ENCODE assay signal across 9 cellular contexts in genomic region chr11:32586576-32587190, GRCh38. TPM values are rescaled to one million over a fixed set of nuclear protein-coding genes. Genes with fewer than 3 reads are reported as not detected.
DNase-seq lines count a peak whose midpoint lies in the region; ATAC-seq and TF ChIP-seq lines count a peak whose summit lies in the region.
"Had no signal": no experiment of that assay in that cellular context is flagged by ENCODE, and none has a peak within 500 bp of the region (broad histone marks: within the 10 kb centered on the region; RNA-seq: fewer than 3 reads in every experiment).

No MANE protein-coding gene starts in this region.

- H3K9me3 ChIP-seq in ovary (no peaks in the 10 kb centered on the region), prostate gland (no peaks in the 10 kb centered on the region), lower lobe of right lung (no peaks in the 10 kb centered on the region)

- intact Hi-C loops in ovary (cut with DNase I) (loop anchor here (10.0 kb wide), 1 partner anchor 152 kb away; the partner anchor contains the start of gene WT1 (in 4 of the 4)), prostate gland (cut with DNase I) (loop anchor here (10.0 kb wide), 1 partner anchor 308 kb away; the partner anchor contains the start of gene QSER1), lower lobe of right lung (cut with DNase I) (no loop called here)

- no peaks in the 10 kb centered on the region for H3K27me3 ChIP-seq in ovary
- no peaks in the 10 kb centered on the region for H3K27me3 ChIP-seq in prostate gland (replicated peaks; ENCODE audit: insufficient read depth)
- no peaks in the 10 kb centered on the region for H3K27me3 ChIP-seq in lower lobe of right lung (ENCODE audit: low read depth)

- TF ChIP-seq CTCF in omental fat pad (IDR thresholded peaks at IDR 0.05) (no peak), ovary (IDR thresholded peaks at IDR 0.05) (no peak), prostate gland (IDR thresholded peaks at IDR 0.05) (no peak), lower lobe of right lung (IDR thresholded peaks at IDR 0.05) (no peak)

- no peak overlapping the region for H3K27ac ChIP-seq in ovary
- no peak overlapping the region for H3K27ac ChIP-seq in prostate gland
- no peak overlapping the region for H3K27ac ChIP-seq in lower lobe of right lung

- WGBS in ovary, 3 donors: 58 to 76% (median 67%) methylated on average over 4 of the region's 4 CpGs
- 66% methylated on average over 4 of the region's 4 CpGs for WGBS in prostate gland

- H3K36me3 ChIP-seq in ovary (no peaks in the 10 kb centered on the region), prostate gland (peaks cover 3 to 5% of the 10 kb centered on the region in 2 donors), lower lobe of right lung (peaks cover 36% of the 10 kb centered on the region)

- TF ChIP-seq POLR2A in ovary (IDR thresholded peaks at IDR 0.05): no peak
- TF ChIP-seq POLR2A in prostate gland (IDR thresholded peaks at IDR 0.05): no peak

- H3K4me1 ChIP-seq in ovary (ENCODE audit: insufficient read depth): no peaks in the 10 kb centered on the region
- H3K4me1 ChIP-seq in prostate gland (replicated peaks): no peaks in the 10 kb centered on the region
- peaks cover 35% of the 10 kb centered on the region for H3K4me1 ChIP-seq in lower lobe of right lung

- TF ChIP-seq EP300 in ovary (IDR thresholded peaks at IDR 0.05): no peak

- H3K4me3 ChIP-seq in ovary (no peak overlapping the region), prostate gland (no peak overlapping the region), lower lobe of right lung (no peak overlapping the region)

- peak; percentile 20 for DNase-seq in activated CD4-positive, alpha-beta T cell treated with anti-CD3 and anti-CD28 coated beads for 48 hours
- DNase-seq in activated CD4-positive, alpha-beta T cell treated with anti-CD3 and anti-CD28 coated beads for 4 hours: no peak
- DNase-seq in LHCN-M2 (ENCODE audit: low read depth): peak; percentile 33
- DNase-seq in astrocyte of the hippocampus (ENCODE audit: low read depth, low spot score): peak; percentile 21
- DNase-seq in omental fat pad (ENCODE audit: low spot score): no peak
- no peak for DNase-seq in ovary
- DNase-seq in prostate gland (ENCODE audit: low spot score): no peak
- no peak for DNase-seq in lower lobe of right lung
- DNase-seq: NCI-H187 treated with DMSO at 0.1 percent for 48 hours had no signal

- peak; percentile 38 for ATAC-seq in omental fat pad (ENCODE audit: low FRiP score)
- no peak for ATAC-seq in lower lobe of right lung

RNA-seq across cellular contexts. Expression of gene EIF3M, which starts 3.1 kb away (rescaled TPM):
- total RNA-seq in LHCN-M2 (2014; rRNA removed) (616 and 708 TPM in 2 replicates), omental fat pad (100 to 1,000 TPM; 319 to 534 (median 455) TPM), ovary (100 to 1,000 TPM; 273 to 571 (median 337) TPM), prostate gland (100 to 1,000 TPM; 353 to 458 TPM), lower lobe of right lung (162 TPM)
- polyA plus RNA-seq in LHCN-M2 (2012): 206 TPM
- 100 to 1,000 TPM; 380 to 390 TPM for polyA plus RNA-seq in ovary

Comparison
In these comparisons a context has a peak if more than half of its experiments do, and no peak if none do; other contexts are left out.
1. DNase-seq: peak in activated CD4-positive, alpha-beta T cell treated with anti-CD3 and anti-CD28 coated beads for 48 hours (single experiment), LHCN-M2 (single experiment) and astrocyte of the hippocampus (single experiment); none in activated CD4-positive, alpha-beta T cell treated with anti-CD3 and anti-CD28 coated beads for 4 hours (0 of 2), omental fat pad (single experiment), ovary (0 of 5), prostate gland (single experiment) and lower lobe of right lung (single experiment).